In genomic region chr7:148914208-148914777, GRCh38 we compare ENCODE assay signal across 1 cellular context.
A peak's percentile ranks its signal among the peaks of the same experiment; 100 is the strongest.
TF ChIP-seq lines count a peak whose summit lies in the region.

No MANE protein-coding gene starts in this region.

TF ChIP-seq in GM12878, 131 proteins besides CTCF, POLR2A, EP300 and RAD21 (continued from another document):
- TF ChIP-seq, protein P1, sequence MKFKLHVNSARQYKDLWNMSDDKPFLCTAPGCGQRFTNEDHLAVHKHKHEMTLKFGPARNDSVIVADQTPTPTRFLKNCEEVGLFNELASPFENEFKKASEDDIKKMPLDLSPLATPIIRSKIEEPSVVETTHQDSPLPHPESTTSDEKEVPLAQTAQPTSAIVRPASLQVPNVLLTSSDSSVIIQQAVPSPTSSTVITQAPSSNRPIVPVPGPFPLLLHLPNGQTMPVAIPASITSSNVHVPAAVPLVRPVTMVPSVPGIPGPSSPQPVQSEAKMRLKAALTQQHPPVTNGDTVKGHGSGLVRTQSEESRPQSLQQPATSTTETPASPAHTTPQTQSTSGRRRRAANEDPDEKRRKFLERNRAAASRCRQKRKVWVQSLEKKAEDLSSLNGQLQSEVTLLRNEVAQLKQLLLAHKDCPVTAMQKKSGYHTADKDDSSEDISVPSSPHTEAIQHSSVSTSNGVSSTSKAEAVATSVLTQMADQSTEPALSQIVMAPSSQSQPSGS (IDR thresholded peaks at IDR 0.05; ENCODE audit: low read length), result peak; percentile 85
- peak; percentile 34; the same call in 1 of the 2 replicates for TF ChIP-seq MTA3 (IDR thresholded peaks at IDR 0.05; ENCODE audit: borderline replicate concordance, low read length)
- TF ChIP-seq JUND (IDR thresholded peaks at IDR 0.05; ENCODE audit: low read depth, low read length), result peak; percentile 20; the same call in 1 of the 2 replicates
- 0 out of 2 replicates have a peak, but pooled peaks have one; percentile 50 for TF ChIP-seq GABPA (IDR thresholded peaks at IDR 0.05; ENCODE audit: low read depth)
- no peak for TF ChIP-seq RELA (IDR thresholded peaks at IDR 0.05; ENCODE audit: borderline replicate concordance, partially characterized antibody)
- TF ChIP-seq SRF (IDR thresholded peaks at IDR 0.05; ENCODE audit: low read depth in 2 of 2, low read length in 2 of 2), result 0 out of 4 replicates have a peak, but pooled peaks of 1 of the 2 experiments have one; percentile 44
- TF ChIP-seq MXI1 (IDR thresholded peaks at IDR 0.05; ENCODE audit: low read depth, low read length), result no peak
- no peak for TF ChIP-seq WRNIP1 (IDR thresholded peaks at IDR 0.05; ENCODE audit: borderline replicate concordance, low read depth, low read length)
- peak; percentile 63; the same call in 1 of the 2 replicates for TF ChIP-seq IRF4 (IDR thresholded peaks at IDR 0.05; ENCODE audit: low read depth, low read length)
- peak; percentile 76; the same call in 1 of the 2 replicates for TF ChIP-seq FOXM1 (IDR thresholded peaks at IDR 0.05; ENCODE audit: low read depth, low read length)
- TF ChIP-seq GATAD2B (conservative IDR thresholded peaks at IDR 0.05; ENCODE audit: low read depth), result 0 out of 2 replicates have a peak, but pooled peaks have one; percentile 35
- TF ChIP-seq, protein P2, sequence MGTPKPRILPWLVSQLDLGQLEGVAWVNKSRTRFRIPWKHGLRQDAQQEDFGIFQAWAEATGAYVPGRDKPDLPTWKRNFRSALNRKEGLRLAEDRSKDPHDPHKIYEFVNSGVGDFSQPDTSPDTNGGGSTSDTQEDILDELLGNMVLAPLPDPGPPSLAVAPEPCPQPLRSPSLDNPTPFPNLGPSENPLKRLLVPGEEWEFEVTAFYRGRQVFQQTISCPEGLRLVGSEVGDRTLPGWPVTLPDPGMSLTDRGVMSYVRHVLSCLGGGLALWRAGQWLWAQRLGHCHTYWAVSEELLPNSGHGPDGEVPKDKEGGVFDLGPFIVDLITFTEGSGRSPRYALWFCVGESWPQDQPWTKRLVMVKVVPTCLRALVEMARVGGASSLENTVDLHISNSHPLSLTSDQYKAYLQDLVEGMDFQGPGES (IDR thresholded peaks at IDR 0.05), result no peak
- 0 out of 2 replicates have a peak, but pooled peaks have one; percentile 31 for TF ChIP-seq TCF7 (IDR thresholded peaks at IDR 0.05; ENCODE audit: borderline replicate concordance)
- peak; percentile 9 to 88 for TF ChIP-seq EGR1 (IDR thresholded peaks at IDR 0.05; ENCODE audit: borderline replicate concordance in 1 of 2, low read depth in 2 of 2, low read length in 2 of 2)
- no peak for TF ChIP-seq BACH1 (IDR thresholded peaks at IDR 0.05; ENCODE audit: borderline replicate concordance)
- peak; percentile 11; the same call in 1 of the 2 replicates for TF ChIP-seq PAX5 (IDR thresholded peaks at IDR 0.05; ENCODE audit: borderline replicate concordance, low read depth, low read length)
- no peak for TF ChIP-seq POU2F2 (IDR thresholded peaks at IDR 0.05; ENCODE audit: borderline replicate concordance, low read depth, low read length)
- TF ChIP-seq IKZF2 (IDR thresholded peaks at IDR 0.05), result peak; percentile 14 to 44; a peak in 1 of 4 replicates
- no peak for TF ChIP-seq NRF1 (conservative IDR thresholded peaks at IDR 0.05; ENCODE audit: low read depth, low read length)
- peak; percentile 67; the same call in 1 of the 2 replicates for TF ChIP-seq BCL11A (IDR thresholded peaks at IDR 0.05; ENCODE audit: low read depth, low read length)
- peak; percentile 82 for TF ChIP-seq NFIC (IDR thresholded peaks at IDR 0.05; ENCODE audit: low read depth, low read length)
- peak; percentile 33; the same call in 1 of the 2 replicates for TF ChIP-seq CREM (IDR thresholded peaks at IDR 0.05; ENCODE audit: low read depth)
- TF ChIP-seq EED (IDR thresholded peaks at IDR 0.05; ENCODE audit: low read depth), result peak; percentile 75
- TF ChIP-seq JUNB (IDR thresholded peaks at IDR 0.05), result peak; percentile 86
- TF ChIP-seq MEF2A (IDR thresholded peaks at IDR 0.05; ENCODE audit: insufficient read depth, low read depth, low read length), result peak; percentile 38; the same call in 1 of the 2 replicates
- 0 out of 2 replicates have a peak, but pooled peaks have one; percentile 29 for TF ChIP-seq DPF2 (IDR thresholded peaks at IDR 0.05)
- no peak for TF ChIP-seq ZNF687 (IDR thresholded peaks at IDR 0.05)
- peak; percentile 79 for TF ChIP-seq RUNX3 (IDR thresholded peaks at IDR 0.05; ENCODE audit: low read length)
- TF ChIP-seq ZBED1 (IDR thresholded peaks at IDR 0.05; ENCODE audit: borderline replicate concordance), result 0 out of 2 replicates have a peak, but pooled peaks have one; percentile 35
- TF ChIP-seq FOS (IDR thresholded peaks at IDR 0.05; ENCODE audit: borderline replicate concordance, extremely low read depth, insufficient read length), result no peak
- peak; percentile 83; the same call in 1 of the 2 replicates for TF ChIP-seq TCF3 (IDR thresholded peaks at IDR 0.05; ENCODE audit: borderline replicate concordance, insufficient read depth, low read depth, low read length)
TF ChIP-seq in GM12878: peak in this region for 26.
